Comparison of ENCODE assay signal across 8 cellular contexts in genomic region chr10:97498841-97499560, GRCh38. TPM values are rescaled to one million over a fixed set of nuclear protein-coding genes. Genes with fewer than 3 reads are reported as not detected.
DNase-seq lines count a peak whose midpoint lies in the region; ATAC-seq and TF ChIP-seq lines count a peak whose summit lies in the region.

TSS of gene UBTD1 (plus strand) at chr10:97498924. CDS start at chr10:97499204, 280 bp downstream.

- H3K4me3 ChIP-seq in right atrium auricular region (peak within 1 kb of the TSS; percentile 86 to 88), psoas muscle (peak within 1 kb of the TSS; percentile 84)

- WGBS in psoas muscle, 3 donors = 0 to 1% (median 0%) methylated on average over 36 to 66 of the region's 66 CpGs

- ATAC-seq in HG02870 (IDR thresholded peaks at IDR 0.05; ENCODE audit: unreplicated experiment) (peak; percentile 2), psoas muscle (peak; percentile 7 to 32 (median 19)), HG03097 (IDR thresholded peaks at IDR 0.05; ENCODE audit: low FRiP score, unreplicated experiment) (no peak), GM18909 (IDR thresholded peaks at IDR 0.05; ENCODE audit: poor library complexity, unreplicated experiment) (no peak)

- in situ Hi-C loops in SK-MEL-5 (cut with HindIII; ENCODE audit: low pct_unique_long_range_greater_than_20kb, low sequenced_read_pairs) = no loop called here

- intact Hi-C loops in psoas muscle (cut with DNase I) = no loop called here

- DNase-seq in Daoy (ENCODE audit: low read depth) (peak; percentile 57), SK-MEL-5 (ENCODE audit: low read depth, low spot score) (peak; percentile 32), right atrium auricular region (ENCODE audit: low spot score) (no peak), psoas muscle (peak; percentile 63 to 78)

- no peaks in the 10 kb centered on the region for H3K9me3 ChIP-seq in right atrium auricular region
- no peaks in the 10 kb centered on the region for H3K9me3 ChIP-seq in psoas muscle

- H3K4me1 ChIP-seq in right atrium auricular region (peaks cover 0 to 50% of the 10 kb centered on the region in 2 donors), psoas muscle (peaks cover 62% of the 10 kb centered on the region)

- TF ChIP-seq CTCF in right atrium auricular region (IDR thresholded peaks at IDR 0.05) (peak in 1 of 2 donors; percentile 33), psoas muscle (IDR thresholded peaks at IDR 0.05) (no peak)

- H3K27ac ChIP-seq in angular gyrus (ENCODE audit: low read depth, low read length) (peak within 1 kb of the TSS; percentile 87), right atrium auricular region (peak within 1 kb of the TSS; percentile 96 to 97), psoas muscle (peak within 1 kb of the TSS; percentile 96)

- no peaks in the 10 kb centered on the region for H3K27me3 ChIP-seq in right atrium auricular region
- no peaks in the 10 kb centered on the region for H3K27me3 ChIP-seq in psoas muscle (ENCODE audit: insufficient read depth in 3 of 3, low read length in 2 of 3)

- H3K36me3 ChIP-seq in right atrium auricular region (no peaks in the 10 kb centered on the region), psoas muscle (ENCODE audit: insufficient read depth in 1 of 2, low read depth in 1 of 2) (no peaks in the 10 kb centered on the region)

RNA-seq across cellular contexts. Expression of gene UBTD1, which starts in this region (rescaled TPM):
- total RNA-seq in Daoy (2014; rRNA removed; shearing (Covaris generic)) = 8.2 and 8.3 TPM in 2 replicates
- 12.7 and 13.8 TPM in 2 replicates for total RNA-seq in SK-MEL-5 (2014; rRNA removed; shearing (Covaris generic))
- 28.0 and 29.8 TPM in 2 replicates for polyA plus RNA-seq in SK-MEL-5 (2015; cell fraction: cytosol; rRNA removed)
- polyA plus RNA-seq in SK-MEL-5 (2015; cell fraction: nucleus; rRNA removed) = 4.1 and 4.5 TPM in 2 replicates
- total RNA-seq in right atrium auricular region = 10 to 100 TPM; 26.7 to 30.7 TPM
- 10 to 100 TPM; 16.0 to 39.2 (median 22.2) TPM for total RNA-seq in psoas muscle
- 10 to 100 TPM; 43.6 to 59.2 (median 56.7) TPM for polyA plus RNA-seq in psoas muscle

Comparison
In these comparisons a context has a peak if more than half of its experiments do, and no peak if none do; other contexts are left out.
1. ATAC-seq: peak in HG02870 (single experiment) and psoas muscle (4 of 4); none in HG03097 (single experiment) and GM18909 (single experiment).
2. Peak in every context shown above with its lines, with median percentiles within 50 percentile points of each other: H3K27ac ChIP-seq.